In genomic region chr14:71594828-71595227, GRCh38 we compare ENCODE assay signal across 10 cellular contexts.
A peak's percentile ranks its signal among the peaks of the same experiment; 100 is the strongest.
DNase-seq lines count a peak whose midpoint lies in the region; ATAC-seq and TF ChIP-seq lines count a peak whose summit lies in the region.
"Had no signal": no experiment of that assay in that cellular context is flagged by ENCODE, and none has a peak within 500 bp of the region (broad histone marks: within the 10 kb centered on the region; RNA-seq: fewer than 3 reads in every experiment).

No MANE protein-coding gene starts in this region.

- CTCF ChIA-PET in CD8-positive, alpha-beta memory T cell (lab: Charles Lee): no interaction called here
- CTCF ChIA-PET in Caco-2 (lab: Charles Lee): no interaction called here

- H3K4me3 Mint-ChIP-seq in CD8-positive, alpha-beta memory T cell: peak overlapping the region in 1 of 7 donors; percentile 53
- H3K4me3 Mint-ChIP-seq in HFFc6 (peak overlapping the region; percentile 75), naive B cell (no peak overlapping the region), Caco-2 (ENCODE audit: unreplicated experiment) (no peak overlapping the region)
- peak overlapping the region; percentile 30 for H3K4me3 Mint-ChIP-seq in activated naive CD8-positive, alpha-beta T cell treated with anti-CD3 and anti-CD28 coated beads, Interleukin-2, amount 50 U/mL, for 24 hours
- H3K4me3 Mint-ChIP-seq in natural killer cell treated with Interleukin-12 subunit alpha and Interleukin-12 subunit beta and Interleukin-15 and Interleukin-18, amount 100 ng/mL, for 72 hours: no peak overlapping the region
- H3K4me3 Mint-ChIP-seq: H9, memory B cell had no signal

- peaks cover 48 to 77% (median 74%) of the 10 kb centered on the region in 3 donors for H3K4me1 Mint-ChIP-seq in CD8-positive, alpha-beta memory T cell
- H3K4me1 Mint-ChIP-seq in HFFc6 (ENCODE audit: low read depth): peaks cover 96% of the 10 kb centered on the region
- H3K4me1 Mint-ChIP-seq in activated naive CD8-positive, alpha-beta T cell treated with anti-CD3 and anti-CD28 coated beads, Interleukin-2, amount 50 U/mL, for 24 hours: peaks cover 66% of the 10 kb centered on the region
- H3K4me1 Mint-ChIP-seq in naive B cell: peaks cover 41 to 53% (median 53%) of the 10 kb centered on the region in 3 donors
- peaks cover 14% of the 10 kb centered on the region for H3K4me1 Mint-ChIP-seq in Caco-2 (ENCODE audit: low read depth, unreplicated experiment)
- H3K4me1 Mint-ChIP-seq in natural killer cell treated with Interleukin-12 subunit alpha and Interleukin-12 subunit beta and Interleukin-15 and Interleukin-18, amount 100 ng/mL, for 72 hours (ENCODE audit: low read depth in 2 of 2): peaks cover 32 to 51% of the 10 kb centered on the region in 2 donors

- no TSS peak for BruUV-seq in Caco-2 (replicated peaks; lab: Mats Ljungman, UMichigan)

- peak; percentile 70 for ATAC-seq in activated naive CD8-positive, alpha-beta T cell treated with anti-CD3 and anti-CD28 coated beads, Interleukin-2, amount 50 U/mL, for 24 hours
- ATAC-seq in naive B cell (ENCODE audit: low read depth in 2 of 2) (no peak), HG02870 (IDR thresholded peaks at IDR 0.05; ENCODE audit: unreplicated experiment) (no peak)
- no peak for ATAC-seq in natural killer cell treated with Interleukin-12 subunit alpha and Interleukin-12 subunit beta and Interleukin-15 and Interleukin-18, amount 100 ng/mL, for 72 hours

- H3K27ac ChIP-seq in CD8-positive, alpha-beta memory T cell (ENCODE audit: low read depth, low read length): no peak overlapping the region
- H3K27ac ChIP-seq: brain microvascular endothelial cell had no signal

- peak overlapping the region in 5 of 8 donors; percentile 1 to 71 (median 31) for H3K27ac Mint-ChIP-seq in CD8-positive, alpha-beta memory T cell
- H3K27ac Mint-ChIP-seq in HFFc6 (peak overlapping the region; percentile 70), naive B cell (peak overlapping the region in 4 of 6 donors; percentile 56 to 95 (median 78)), Caco-2 (ENCODE audit: unreplicated experiment) (no peak overlapping the region)
- H3K27ac Mint-ChIP-seq in activated naive CD8-positive, alpha-beta T cell treated with anti-CD3 and anti-CD28 coated beads, Interleukin-2, amount 50 U/mL, for 24 hours: peak overlapping the region; percentile 37
- H3K27ac Mint-ChIP-seq in natural killer cell treated with Interleukin-12 subunit alpha and Interleukin-12 subunit beta and Interleukin-15 and Interleukin-18, amount 100 ng/mL, for 72 hours: no peak overlapping the region

- no peaks in the 10 kb centered on the region for H3K9me3 Mint-ChIP-seq in CD8-positive, alpha-beta memory T cell
- H3K9me3 Mint-ChIP-seq in HFFc6 (no peaks in the 10 kb centered on the region; the same call in 1 of the 2 replicates), naive B cell (peaks cover 0 to 7% (median 3%) of the 10 kb centered on the region in 7 donors), Caco-2 (ENCODE audit: unreplicated experiment) (peaks cover 3% of the 10 kb centered on the region)
- peaks cover 11% of the 10 kb centered on the region for H3K9me3 Mint-ChIP-seq in activated naive CD8-positive, alpha-beta T cell treated with anti-CD3 and anti-CD28 coated beads, Interleukin-2, amount 50 U/mL, for 24 hours
- H3K9me3 Mint-ChIP-seq in natural killer cell treated with Interleukin-12 subunit alpha and Interleukin-12 subunit beta and Interleukin-15 and Interleukin-18, amount 100 ng/mL, for 72 hours: no peaks in the 10 kb centered on the region

- H3K27me3 Mint-ChIP-seq in CD8-positive, alpha-beta memory T cell: no peaks in the 10 kb centered on the region
- no peaks in the 10 kb centered on the region; the same call in 1 of the 2 replicates for H3K27me3 Mint-ChIP-seq in HFFc6 (ENCODE audit: insufficient read depth)
- H3K27me3 Mint-ChIP-seq in activated naive CD8-positive, alpha-beta T cell treated with anti-CD3 and anti-CD28 coated beads, Interleukin-2, amount 50 U/mL, for 24 hours: no peaks in the 10 kb centered on the region
- H3K27me3 Mint-ChIP-seq in naive B cell: no peaks in the 10 kb centered on the region
- H3K27me3 Mint-ChIP-seq in Caco-2 (ENCODE audit: insufficient read depth, unreplicated experiment): no peaks in the 10 kb centered on the region
- H3K27me3 Mint-ChIP-seq in natural killer cell treated with Interleukin-12 subunit alpha and Interleukin-12 subunit beta and Interleukin-15 and Interleukin-18, amount 100 ng/mL, for 72 hours: no peaks in the 10 kb centered on the region
- H3K27me3 Mint-ChIP-seq: memory B cell had no signal

- POLR2A ChIA-PET in CD8-positive, alpha-beta memory T cell (lab: Charles Lee): no interaction called here
- POLR2A ChIA-PET in Caco-2 (lab: Charles Lee): no interaction called here

- no peak for TF ChIP-seq CTCF in HFFc6 (IDR thresholded peaks at IDR 0.05)
- TF ChIP-seq CTCF in Caco-2 (IDR thresholded peaks at IDR 0.05; ENCODE audit: insufficient read depth in 1 of 2, low read depth in 1 of 2, low read length in 1 of 2, severe bottlenecking in 1 of 2, unreplicated experiment in 1 of 2): no peak

- DNase-seq in CD8-positive, alpha-beta memory T cell: peak in 1 of 5 donors; percentile 5
- DNase-seq in HFFc6 (no peak), naive B cell (no peak), Caco-2 (no peak)
- DNase-seq in activated naive CD8-positive, alpha-beta T cell treated with anti-CD3 and anti-CD28 coated beads, Interleukin-2, amount 50 U/mL, for 24 hours: peak; percentile 18
- DNase-seq in natural killer cell treated with Interleukin-12 subunit alpha and Interleukin-12 subunit beta and Interleukin-15 and Interleukin-18, amount 100 ng/mL, for 72 hours (ENCODE audit: low spot score): no peak
- DNase-seq: brain microvascular endothelial cell, H9 had no signal

- H3K4me1 ChIP-seq in CD8-positive, alpha-beta memory T cell (ENCODE audit: insufficient read depth, low read length): peaks cover 34% of the 10 kb centered on the region
- H3K4me1 ChIP-seq in Caco-2: peaks cover 8% of the 10 kb centered on the region

- peaks cover under 1% of the 10 kb centered on the region for H3K9me3 ChIP-seq in CD8-positive, alpha-beta memory T cell (ENCODE audit: low read length)
- H3K9me3 ChIP-seq in Caco-2: peaks cover 4% of the 10 kb centered on the region; the same call in 1 of the 2 replicates

- H3K36me3 Mint-ChIP-seq in CD8-positive, alpha-beta memory T cell: peaks cover 3 to 11% (median 6%) of the 10 kb centered on the region in 3 donors
- H3K36me3 Mint-ChIP-seq in HFFc6 (ENCODE audit: low read depth) (peaks cover 47% of the 10 kb centered on the region), naive B cell (peaks cover 18 to 28% of the 10 kb centered on the region in 2 donors), Caco-2 (ENCODE audit: insufficient read depth, unreplicated experiment) (peaks cover 6% of the 10 kb centered on the region)
- H3K36me3 Mint-ChIP-seq in activated naive CD8-positive, alpha-beta T cell treated with anti-CD3 and anti-CD28 coated beads, Interleukin-2, amount 50 U/mL, for 24 hours (ENCODE audit: low read depth): peaks cover 27% of the 10 kb centered on the region
- peaks cover under 1% of the 10 kb centered on the region for H3K36me3 Mint-ChIP-seq in natural killer cell treated with Interleukin-12 subunit alpha and Interleukin-12 subunit beta and Interleukin-15 and Interleukin-18, amount 100 ng/mL, for 72 hours

- H3K36me3 ChIP-seq in CD8-positive, alpha-beta memory T cell (ENCODE audit: insufficient read depth, low read length): no peaks in the 10 kb centered on the region
- no peaks in the 10 kb centered on the region; the same call in 1 of the 2 replicates for H3K36me3 ChIP-seq in Caco-2 (ENCODE audit: control insufficient read depth, insufficient read depth, low read length)
- H3K36me3 ChIP-seq: brain microvascular endothelial cell had no signal

- intact Hi-C loops in Caco-2 (cut with micrococcal nuclease; ENCODE audit: unreplicated experiment): no loop called here

- H3K27me3 ChIP-seq in CD8-positive, alpha-beta memory T cell (ENCODE audit: insufficient read depth, low read length, poor library complexity, severe bottlenecking): no peaks in the 10 kb centered on the region
- H3K27me3 ChIP-seq in Caco-2 (replicated peaks; ENCODE audit: control insufficient read depth, insufficient read depth, low read length): no peaks in the 10 kb centered on the region
- H3K27me3 ChIP-seq: brain microvascular endothelial cell had no signal

- no peak overlapping the region for H3K4me3 ChIP-seq in CD8-positive, alpha-beta memory T cell (ENCODE audit: low read length)
- H3K4me3 ChIP-seq in Caco-2 (ENCODE audit: low read depth, low read length): no peak overlapping the region

Comparison
In these comparisons a context has a peak if more than half of its experiments do, and no peak if none do; other contexts are left out.
1. H3K27ac Mint-ChIP-seq: peak in CD8-positive, alpha-beta memory T cell (5 of 8), HFFc6 (single experiment), activated naive CD8-positive, alpha-beta T cell treated with anti-CD3 and anti-CD28 coated beads, Interleukin-2, amount 50 U/mL, for 24 hours (single experiment) and naive B cell (4 of 6); none in Caco-2 (single experiment) and natural killer cell treated with Interleukin-12 subunit alpha and Interleukin-12 subunit beta and Interleukin-15 and Interleukin-18, amount 100 ng/mL, for 72 hours (0 of 2).
2. H3K4me3 Mint-ChIP-seq: peak in HFFc6 (single experiment) and activated naive CD8-positive, alpha-beta T cell treated with anti-CD3 and anti-CD28 coated beads, Interleukin-2, amount 50 U/mL, for 24 hours (single experiment); none in naive B cell (0 of 8), Caco-2 (single experiment) and natural killer cell treated with Interleukin-12 subunit alpha and Interleukin-12 subunit beta and Interleukin-15 and Interleukin-18, amount 100 ng/mL, for 72 hours (single experiment).